12 cellular contexts compared by ENCODE assay signal in the genomic region with DNA sequence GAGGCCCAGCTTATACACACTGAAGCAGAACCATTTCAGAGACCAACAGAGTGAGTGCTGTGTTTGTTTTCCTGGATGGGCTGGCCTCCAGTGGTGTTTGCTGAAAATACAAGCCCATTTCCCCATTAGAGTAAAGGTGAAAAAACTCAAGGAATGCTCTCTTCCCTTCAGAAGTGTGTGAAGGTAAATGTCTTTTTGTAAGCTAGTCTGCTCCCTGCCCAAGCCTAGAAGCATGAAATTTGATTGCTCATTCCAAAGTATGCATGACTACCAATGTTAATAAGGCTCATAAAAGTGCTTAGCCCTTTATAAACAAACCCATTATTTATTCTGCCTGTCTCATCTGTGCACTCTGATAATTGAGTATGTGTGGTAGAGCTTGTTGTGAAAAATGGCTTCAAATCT. TPM values are rescaled to one million over a fixed set of nuclear protein-coding genes. Genes with fewer than 3 reads are reported as not detected.
A peak's percentile ranks its signal among the peaks of the same experiment; 100 is the strongest.
DNase-seq lines count a peak whose midpoint lies in the region; ATAC-seq and TF ChIP-seq lines count a peak whose summit lies in the region.
"Had no signal": no experiment of that assay in that cellular context is flagged by ENCODE, and none has a peak within 500 bp of the region (broad histone marks: within the 10 kb centered on the region; RNA-seq: fewer than 3 reads in every experiment).

No MANE protein-coding gene starts in this region.

- H3K14ac ChIP-seq in neuronal stem cell (ENCODE audit: low read length), result no peak overlapping the region

- no peak overlapping the region for H2BK5ac ChIP-seq in neuronal stem cell (ENCODE audit: low read length)

- no peak overlapping the region for H2BK120ac ChIP-seq in neuronal stem cell (ENCODE audit: low read depth, low read length)

- H3K23ac ChIP-seq in neuronal stem cell (ENCODE audit: low read depth, low read length, poor library complexity), result no peak overlapping the region

- H3K27me3 ChIP-seq in left lung (no peaks in the 10 kb centered on the region), neuronal stem cell (ENCODE audit: control insufficient read depth in 3 of 3, insufficient read depth in 3 of 3, low read depth in 1 of 3, low read length in 3 of 3) (no peaks in the 10 kb centered on the region)
- H3K27me3 ChIP-seq: BLaER1 treated with 17β-estradiol and CSF1 and Interleukin-3, amounts not matched to agents 10 nM and 100 nM had no signal

- no peak overlapping the region for H3K27ac Mint-ChIP-seq in WTC11
- H3K27ac Mint-ChIP-seq: activated CD4-positive, alpha-beta memory T cell treated with anti-CD3 and anti-CD28 coated beads, Interleukin-2, amount 10 ng/mL, durations not matched to agents 7 days and 5 days; activated naive CD8-positive, alpha-beta T cell treated with anti-CD3 and anti-CD28 coated beads, Interleukin-2, amount 50 U/mL, for 24 hours; stimulated activated naive CD8-positive, alpha-beta T cell treated with anti-CD3 and anti-CD28 coated beads, Interleukin-15, amount 100 ng/mL, for 72 hours had no signal

- CTCF ChIA-PET in WTC11 (lab: Charles Lee), result interaction anchor here (0.8 to 3.2 kb wide), 5 partner anchors 24 to 492 kb away, joined by 3 to 29 read pairs (median 4); partner anchors contain the start of gene RCAN2

- intact Hi-C loops in left lung (cut with DNase I), result no loop called here

- H2AFZ ChIP-seq in neuronal stem cell (ENCODE audit: low read length), result no peak overlapping the region

- H4K8ac ChIP-seq in neuronal stem cell (ENCODE audit: low read depth, low read length), result no peak overlapping the region

- POLR2A ChIA-PET in WTC11 (lab: Charles Lee), result interaction anchor here (0.6 kb wide), 1 partner anchor 248 kb away, joined by 3 read pairs; the partner anchor contains the start of gene PLA2G7

- H3K9me3 Mint-ChIP-seq in WTC11, result no peaks in the 10 kb centered on the region
- H3K9me3 Mint-ChIP-seq: activated CD4-positive, alpha-beta memory T cell treated with anti-CD3 and anti-CD28 coated beads, Interleukin-2, amount 10 ng/mL, durations not matched to agents 7 days and 5 days; activated naive CD8-positive, alpha-beta T cell treated with anti-CD3 and anti-CD28 coated beads, Interleukin-2, amount 50 U/mL, for 24 hours; stimulated activated naive CD8-positive, alpha-beta T cell treated with anti-CD3 and anti-CD28 coated beads, Interleukin-15, amount 100 ng/mL, for 72 hours had no signal

- peak overlapping the region; percentile 53 to 69 for H3K27ac ChIP-seq in left lung
- no peak overlapping the region for H3K27ac ChIP-seq in neuronal stem cell (replicated peaks; ENCODE audit: low read length)
- H3K27ac ChIP-seq: BLaER1 treated with 17β-estradiol and CSF1 and Interleukin-3, amounts not matched to agents 10 nM and 100 nM had no signal

- H3K4me1 Mint-ChIP-seq in WTC11, result peaks cover 7% of the 10 kb centered on the region
- H3K4me1 Mint-ChIP-seq: activated CD4-positive, alpha-beta memory T cell treated with anti-CD3 and anti-CD28 coated beads, Interleukin-2, amount 10 ng/mL, durations not matched to agents 7 days and 5 days; activated naive CD8-positive, alpha-beta T cell treated with anti-CD3 and anti-CD28 coated beads, Interleukin-2, amount 50 U/mL, for 24 hours; stimulated activated naive CD8-positive, alpha-beta T cell treated with anti-CD3 and anti-CD28 coated beads, Interleukin-15, amount 100 ng/mL, for 72 hours had no signal

- no peaks in the 10 kb centered on the region for H3K79me1 ChIP-seq in neuronal stem cell (ENCODE audit: low read depth, low read length)

- H3K36me3 ChIP-seq in left lung (no peaks in the 10 kb centered on the region), neuronal stem cell (replicated peaks in 1 of 2; ENCODE audit: control insufficient read depth in 2 of 2, insufficient read depth in 2 of 2, low read length in 2 of 2) (no peaks in the 10 kb centered on the region)
- H3K36me3 ChIP-seq: BLaER1 treated with 17β-estradiol and CSF1 and Interleukin-3, amounts not matched to agents 10 nM and 100 nM had no signal

- DNase-seq in AG08395 (ENCODE audit: low spot score) (peak; percentile 36), HCEC 1CT (peak; percentile 9), WTC11 (ENCODE audit: low spot score) (no peak), left lung (no peak), anterior cingulate cortex (lab: John Stamatoyannopoulos, UW) (no peak), neuronal stem cell (ENCODE audit: low spot score) (no peak)
- DNase-seq: activated CD4-positive, alpha-beta memory T cell treated with anti-CD3 and anti-CD28 coated beads, Interleukin-2, amount 10 ng/mL, durations not matched to agents 7 days and 5 days; activated naive CD8-positive, alpha-beta T cell treated with anti-CD3 and anti-CD28 coated beads, Interleukin-2, amount 50 U/mL, for 24 hours; stimulated activated naive CD8-positive, alpha-beta T cell treated with anti-CD3 and anti-CD28 coated beads, Interleukin-15, amount 100 ng/mL, for 72 hours had no signal

- no peak overlapping the region for H3K9ac ChIP-seq in neuronal stem cell (ENCODE audit: low read depth, low read length, poor library complexity)
- H3K9ac ChIP-seq: BLaER1 treated with 17β-estradiol and CSF1 and Interleukin-3, amounts not matched to agents 10 nM and 100 nM had no signal

- no peak overlapping the region for H4K91ac ChIP-seq in neuronal stem cell (ENCODE audit: low read depth, low read length, poor library complexity)

- no peak overlapping the region for H3K4me3 ChIP-seq in left lung
- no peak overlapping the region for H3K4me3 ChIP-seq in neuronal stem cell (ENCODE audit: low read length in 2 of 2)
- H3K4me3 ChIP-seq: BLaER1 treated with 17β-estradiol and CSF1 and Interleukin-3, amounts not matched to agents 10 nM and 100 nM had no signal

- H3K4ac ChIP-seq in neuronal stem cell (ENCODE audit: low read length), result no peak overlapping the region

- no peak for TF ChIP-seq CTCF in WTC11 (IDR thresholded peaks at IDR 0.05)
- TF ChIP-seq CTCF in left lung (IDR thresholded peaks at IDR 0.05), result no peak

- no peak overlapping the region for H2BK15ac ChIP-seq in neuronal stem cell (ENCODE audit: low read length)

- H3K9me3 ChIP-seq in left lung, result no peaks in the 10 kb centered on the region
- H3K9me3 ChIP-seq in neuronal stem cell (replicated peaks in 1 of 2; ENCODE audit: control insufficient read depth in 2 of 2, insufficient read depth in 1 of 2, low read depth in 1 of 2, low read length in 2 of 2), result peaks cover 0 to 3% of the 10 kb centered on the region in 2 donors
- H3K9me3 ChIP-seq: BLaER1 treated with 17β-estradiol and CSF1 and Interleukin-3, amounts not matched to agents 10 nM and 100 nM had no signal

- H2BK12ac ChIP-seq in neuronal stem cell (ENCODE audit: low read length), result no peak overlapping the region

- H2AK5ac ChIP-seq in neuronal stem cell (ENCODE audit: low read depth, low read length), result no peak overlapping the region

- no peaks in the 10 kb centered on the region for H3K27me3 Mint-ChIP-seq in WTC11 (ENCODE audit: low read depth)
- H3K27me3 Mint-ChIP-seq: activated CD4-positive, alpha-beta memory T cell treated with anti-CD3 and anti-CD28 coated beads, Interleukin-2, amount 10 ng/mL, durations not matched to agents 7 days and 5 days; activated naive CD8-positive, alpha-beta T cell treated with anti-CD3 and anti-CD28 coated beads, Interleukin-2, amount 50 U/mL, for 24 hours; stimulated activated naive CD8-positive, alpha-beta T cell treated with anti-CD3 and anti-CD28 coated beads, Interleukin-15, amount 100 ng/mL, for 72 hours had no signal

- no peak overlapping the region for H3K18ac ChIP-seq in neuronal stem cell (ENCODE audit: low read length)

- H3K4me3 Mint-ChIP-seq in WTC11, result no peak overlapping the region
- H3K4me3 Mint-ChIP-seq: activated CD4-positive, alpha-beta memory T cell treated with anti-CD3 and anti-CD28 coated beads, Interleukin-2, amount 10 ng/mL, durations not matched to agents 7 days and 5 days; activated naive CD8-positive, alpha-beta T cell treated with anti-CD3 and anti-CD28 coated beads, Interleukin-2, amount 50 U/mL, for 24 hours; stimulated activated naive CD8-positive, alpha-beta T cell treated with anti-CD3 and anti-CD28 coated beads, Interleukin-15, amount 100 ng/mL, for 72 hours had no signal

- ATAC-seq in WTC11 (peak; percentile 86), left lung (peak; percentile 86), GM18909 (IDR thresholded peaks at IDR 0.05; ENCODE audit: poor library complexity, unreplicated experiment) (no peak), HG03460 (IDR thresholded peaks at IDR 0.05; ENCODE audit: unreplicated experiment) (no peak)
- ATAC-seq: activated naive CD8-positive, alpha-beta T cell treated with anti-CD3 and anti-CD28 coated beads, Interleukin-2, amount 50 U/mL, for 24 hours; stimulated activated naive CD8-positive, alpha-beta T cell treated with anti-CD3 and anti-CD28 coated beads, Interleukin-15, amount 100 ng/mL, for 72 hours had no signal

- H3K4me1 ChIP-seq in left lung (peaks cover 0 to 15% of the 10 kb centered on the region in 2 donors), neuronal stem cell (ENCODE audit: control insufficient read depth in 2 of 2, insufficient read depth in 1 of 2, low read depth in 1 of 2, low read length in 2 of 2) (no peaks in the 10 kb centered on the region)

- H3K36me3 Mint-ChIP-seq in WTC11, result no peaks in the 10 kb centered on the region

- H3K4me2 ChIP-seq in neuronal stem cell (ENCODE audit: insufficient read depth, low read length, poor library complexity, severe bottlenecking), result no peak overlapping the region
- H3K4me2 ChIP-seq: BLaER1 treated with 17β-estradiol and CSF1 and Interleukin-3, amounts not matched to agents 10 nM and 100 nM had no signal

TF ChIP-seq in WTC11, 78 proteins besides CTCF, POLR2A, EP300 and RAD21 (continues in another document):
- no peak for TF ChIP-seq ZNF232 (CRISPR knock-in tag; IDR thresholded peaks at IDR 0.05)
- TF ChIP-seq, protein P1, sequence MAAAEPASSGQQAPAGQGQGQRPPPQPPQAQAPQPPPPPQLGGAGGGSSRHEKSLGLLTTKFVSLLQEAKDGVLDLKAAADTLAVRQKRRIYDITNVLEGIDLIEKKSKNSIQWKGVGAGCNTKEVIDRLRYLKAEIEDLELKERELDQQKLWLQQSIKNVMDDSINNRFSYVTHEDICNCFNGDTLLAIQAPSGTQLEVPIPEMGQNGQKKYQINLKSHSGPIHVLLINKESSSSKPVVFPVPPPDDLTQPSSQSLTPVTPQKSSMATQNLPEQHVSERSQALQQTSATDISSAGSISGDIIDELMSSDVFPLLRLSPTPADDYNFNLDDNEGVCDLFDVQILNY (CRISPR knock-in tag; IDR thresholded peaks at IDR 0.05), result no peak
- TF ChIP-seq NR1H2 (CRISPR knock-in tag; IDR thresholded peaks at IDR 0.05), result no peak
- TF ChIP-seq NFATC4 (CRISPR knock-in tag; IDR thresholded peaks at IDR 0.05), result no peak

RNA-seq across cellular contexts. Expression of gene ADGRF1, which starts 59.1 kb away (rescaled TPM):
- total RNA-seq in WTC11 (2021), result 0.11 to 0.26 TPM (median 0.16 TPM) in 3 replicates
- 10 to 100 TPM; 29.6 to 30.0 TPM for total RNA-seq in left lung
- 0.01 TPM for polyA plus RNA-seq in neuronal stem cell (2013, experiment 1 of 2)
- 0.01 TPM for polyA plus RNA-seq in neuronal stem cell (2013, experiment 2 of 2)
- total RNA-seq: activated CD4-positive, alpha-beta memory T cell treated with anti-CD3 and anti-CD28 coated beads, Interleukin-2, amount 10 ng/mL, durations not matched to agents 7 days and 5 days had no signal

Comparison
In these comparisons a context has a peak if more than half of its experiments do, and no peak if none do; other contexts are left out.
1. DNase-seq: peak in AG08395 (single experiment) and HCEC 1CT (single experiment); none in WTC11 (single experiment), left lung (0 of 2), anterior cingulate cortex (0 of 58) and neuronal stem cell (single experiment).
2. ATAC-seq: peak in WTC11 (single experiment) and left lung (single experiment); none in GM18909 (single experiment) and HG03460 (single experiment).
3. RNA of gene ADGRF1, which starts 59.1 kb away (total RNA-seq): 29.6 to 30.0 TPM in left lung; 0.11 to 0.26 TPM in WTC11; every median in the first group is over 10 times any median in the second.